Comparison of ENCODE assay signal across 12 cellular contexts in genomic region chr14:72714094-72714493, GRCh38.
A peak's percentile ranks its signal among the peaks of the same experiment; 100 is the strongest.
DNase-seq lines count a peak whose midpoint lies in the region; ATAC-seq and TF ChIP-seq lines count a peak whose summit lies in the region.
"Had no signal": no experiment of that assay in that cellular context is flagged by ENCODE, and none has a peak within 500 bp of the region (broad histone marks: within the 10 kb centered on the region; RNA-seq: fewer than 3 reads in every experiment).

No MANE protein-coding gene starts in this region.

- POLR2A ChIA-PET in CD4-positive, alpha-beta memory T cell (lab: Charles Lee; ENCODE audit: partially characterized antibody), result no interaction called here

- no peaks in the 10 kb centered on the region for H3K27me3 Mint-ChIP-seq in CD4-positive, alpha-beta memory T cell
- no peaks in the 10 kb centered on the region for H3K27me3 Mint-ChIP-seq in nephron (ENCODE audit: low read depth)

- no peaks in the 10 kb centered on the region for H3K36me3 Mint-ChIP-seq in CD4-positive, alpha-beta memory T cell
- peaks cover 10% of the 10 kb centered on the region for H3K36me3 Mint-ChIP-seq in nephron (ENCODE audit: low read depth)

- ATAC-seq in GM21423 (IDR thresholded peaks at IDR 0.05; ENCODE audit: unreplicated experiment) (peak; percentile 55), GM18873 (IDR thresholded peaks at IDR 0.05; ENCODE audit: low FRiP score, unreplicated experiment) (no peak), omental fat pad (ENCODE audit: low FRiP score) (no peak)

- H3K4me3 Mint-ChIP-seq in CD4-positive, alpha-beta memory T cell, result peak overlapping the region in 7 of 8 donors; percentile 2 to 63 (median 30)
- no peak overlapping the region for H3K4me3 Mint-ChIP-seq in nephron

- H3K4me1 Mint-ChIP-seq in CD4-positive, alpha-beta memory T cell, result peaks cover 8 to 37% (median 23%) of the 10 kb centered on the region in 4 donors
- peaks cover 37% of the 10 kb centered on the region for H3K4me1 Mint-ChIP-seq in nephron

- H3K27ac Mint-ChIP-seq in CD4-positive, alpha-beta memory T cell, result peak overlapping the region in 2 of 7 donors; percentile 13 to 19
- H3K27ac Mint-ChIP-seq in nephron, result peak overlapping the region; percentile 9 to 63 (median 10)

- intact Hi-C loops in CD4-positive, alpha-beta memory T cell (cut with micrococcal nuclease), result no loop called here

- TF ChIP-seq CTCF in nephron (IDR thresholded peaks at IDR 0.05; ENCODE audit: unreplicated experiment in 3 of 3), result no peak
- no peak for TF ChIP-seq CTCF in omental fat pad (IDR thresholded peaks at IDR 0.05)

- no peaks in the 10 kb centered on the region for H3K27me3 ChIP-seq in CD4-positive, alpha-beta memory T cell (ENCODE audit: insufficient read depth, low read length)
- H3K27me3 ChIP-seq: stomach had no signal

- no peaks in the 10 kb centered on the region for H3K9me3 ChIP-seq in CD4-positive, alpha-beta memory T cell (ENCODE audit: control insufficient read depth in 1 of 2, low read length in 2 of 2)
- H3K9me3 ChIP-seq: stomach had no signal

- no peaks in the 10 kb centered on the region for H3K9me3 Mint-ChIP-seq in CD4-positive, alpha-beta memory T cell
- no peaks in the 10 kb centered on the region for H3K9me3 Mint-ChIP-seq in nephron

- peak in 4 of 5 donors; percentile 4 to 36 (median 8) for DNase-seq in CD4-positive, alpha-beta memory T cell
- DNase-seq in activated CD8-positive, alpha-beta memory T cell treated with anti-CD3 and anti-CD28 coated beads, Interleukin-2, amount 50 U/mL, for 4 hours, result peak; percentile 37
- DNase-seq in NCI-H524 treated with DMSO at 0.1 percent for 48 hours (lab: John Stamatoyannopoulos, UW) (no peak), omental fat pad (ENCODE audit: low spot score) (no peak), SW480 (ENCODE audit: low spot score) (no peak)
- DNase-seq: caudate nucleus, NCI-H1092, occipital lobe, stomach had no signal

- H3K4me3 ChIP-seq in CD4-positive, alpha-beta memory T cell (ENCODE audit: low read length in 2 of 2), result no peak overlapping the region
- H3K4me3 ChIP-seq: stomach had no signal

- no peaks in the 10 kb centered on the region for H3K36me3 ChIP-seq in CD4-positive, alpha-beta memory T cell (ENCODE audit: insufficient read depth, low read length)
- H3K36me3 ChIP-seq: stomach had no signal

- peaks cover 24% of the 10 kb centered on the region for H3K4me1 ChIP-seq in CD4-positive, alpha-beta memory T cell (ENCODE audit: insufficient read depth, low read length)

- no peak overlapping the region for H3K27ac ChIP-seq in CD4-positive, alpha-beta memory T cell (ENCODE audit: low read depth, low read length)
- H3K27ac ChIP-seq: stomach had no signal

- CTCF ChIA-PET in CD4-positive, alpha-beta memory T cell (lab: Charles Lee; ENCODE audit: partially characterized antibody), result no interaction called here

Comparison
In these comparisons a context has a peak if more than half of its experiments do, and no peak if none do; other contexts are left out.
1. DNase-seq: peak in CD4-positive, alpha-beta memory T cell (4 of 5) and activated CD8-positive, alpha-beta memory T cell treated with anti-CD3 and anti-CD28 coated beads, Interleukin-2, amount 50 U/mL, for 4 hours (single experiment); none in NCI-H524 treated with DMSO at 0.1 percent for 48 hours (single experiment), omental fat pad (single experiment) and SW480 (single experiment).
2. H3K4me3 Mint-ChIP-seq: peak in CD4-positive, alpha-beta memory T cell (7 of 8); none in nephron (0 of 3).